1 cellular context compared by ENCODE assay signal in the genomic region with DNA sequence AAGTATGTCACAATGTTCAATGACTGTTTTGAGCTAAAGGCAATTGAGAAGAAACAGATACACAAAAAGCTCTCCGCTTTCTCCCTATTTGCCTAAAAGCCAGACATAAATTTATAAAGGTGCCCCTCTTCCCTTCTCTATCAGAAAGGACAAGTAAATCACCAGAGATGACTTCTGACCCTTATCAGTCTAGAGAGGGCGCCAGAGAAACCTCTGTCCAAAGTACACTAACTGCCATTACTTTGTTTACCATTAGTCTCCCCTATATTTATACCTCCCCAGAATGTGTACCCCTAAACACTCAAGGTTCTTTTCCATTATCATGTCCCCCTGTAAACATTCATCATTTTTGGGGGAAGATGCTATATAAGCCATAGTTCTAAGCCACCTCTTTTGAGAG.
TF ChIP-seq lines count a peak whose summit lies in the region.

No MANE protein-coding gene starts in this region.

TF ChIP-seq in HCT116, 20 proteins besides CTCF, POLR2A, EP300 and RAD21:
- TF ChIP-seq SIN3A (IDR thresholded peaks at IDR 0.05; ENCODE audit: low read depth): no peak
TF ChIP-seq in HCT116: peak in this region for 0.
